ENCODE assay signal across 17 cellular contexts in genomic region chr4:25904748-25905082, GRCh38. TPM values are rescaled to one million over a fixed set of nuclear protein-coding genes. Genes with fewer than 3 reads are reported as not detected.
A peak's percentile ranks its signal among the peaks of the same experiment; 100 is the strongest.
DNase-seq lines count a peak whose midpoint lies in the region; ATAC-seq and TF ChIP-seq lines count a peak whose summit lies in the region.
"Had no signal": no experiment of that assay in that cellular context is flagged by ENCODE, and none has a peak within 500 bp of the region (broad histone marks: within the 10 kb centered on the region; RNA-seq: fewer than 3 reads in every experiment).

No MANE protein-coding gene starts in this region.

- ATAC-seq in GM19324 (IDR thresholded peaks at IDR 0.05; ENCODE audit: low FRiP score, unreplicated experiment) = peak; percentile 50
- ATAC-seq in HG02885 (IDR thresholded peaks at IDR 0.05; ENCODE audit: poor library complexity, unreplicated experiment) = peak; percentile 41
- no peak for ATAC-seq in HG02763 (IDR thresholded peaks at IDR 0.05; ENCODE audit: unreplicated experiment)
- no peak for ATAC-seq in HG02840 (IDR thresholded peaks at IDR 0.05; ENCODE audit: low FRiP score, unreplicated experiment)
- ATAC-seq: HepG2, left ventricle myocardium superior had no signal

- H4K20me1 ChIP-seq in DOHH2 (ENCODE audit: control insufficient read depth, insufficient read depth, low read depth, low read length) (no peaks in the 10 kb centered on the region), OCI-LY7 (ENCODE audit: insufficient read depth, low read length) (no peaks in the 10 kb centered on the region)

- H3K4me1 ChIP-seq in DOHH2 (ENCODE audit: control insufficient read depth, low read length) (peaks cover 41% of the 10 kb centered on the region), OCI-LY7 (ENCODE audit: insufficient read depth, low read length, poor library complexity, severe bottlenecking) (peaks cover 23% of the 10 kb centered on the region), stomach (no peaks in the 10 kb centered on the region)
- H3K4me1 ChIP-seq: esophagus muscularis mucosa, right lobe of liver, upper lobe of left lung had no signal

- POLR2A ChIA-PET in OCI-LY7 (lab: Charles Lee) = interaction anchor here (0.7 to 2.1 kb wide), 7 partner anchors 9 to 51 kb away, joined by 3 to 9 read pairs (median 5); partner anchors contain the start of gene SMIM20

- peaks cover 6% of the 10 kb centered on the region; the same call in 1 of the 2 replicates for H3F3A ChIP-seq in DOHH2 (ENCODE audit: control insufficient read depth, insufficient read depth)

- no peak for TF ChIP-seq POLR2A in stomach (IDR thresholded peaks at IDR 0.05)

- H2AFZ ChIP-seq in OCI-LY7 (ENCODE audit: low read length) = peak overlapping the region; percentile 36; the same call in 1 of the 2 replicates

- H3K27ac ChIP-seq in DOHH2 (ENCODE audit: low read depth, low read length) = peak overlapping the region; percentile 33
- H3K27ac ChIP-seq in OCI-LY7 (ENCODE audit: low read depth, low read length, poor library complexity, severe bottlenecking) = peak overlapping the region; percentile 54
- H3K27ac ChIP-seq in stomach = no peak overlapping the region
- H3K27ac ChIP-seq: esophagus muscularis mucosa, right lobe of liver, upper lobe of left lung had no signal

- CTCF ChIA-PET in OCI-LY7 (lab: Charles Lee; ENCODE audit: unreplicated experiment) = no interaction called here

- TF ChIP-seq CTCF in DOHH2 (IDR thresholded peaks at IDR 0.05; ENCODE audit: low read depth, low read length, poor library complexity, severe bottlenecking) = no peak
- no peak for TF ChIP-seq CTCF in OCI-LY7 (conservative IDR thresholded peaks at IDR 0.05; ENCODE audit: low read length)
- no peak for TF ChIP-seq CTCF in stomach (IDR thresholded peaks at IDR 0.05)

- 92 to 98% (median 96%) methylated on average over 3 of the region's 3 CpGs for WGBS in stomach, 5 donors

- no TSS peak for BruUV-seq in OCI-LY7 (replicated peaks; lab: Mats Ljungman, UMichigan)

- H3K79me2 ChIP-seq in DOHH2 (ENCODE audit: control insufficient read depth, low read length) = no peaks in the 10 kb centered on the region
- no peaks in the 10 kb centered on the region for H3K79me2 ChIP-seq in OCI-LY7 (ENCODE audit: insufficient read depth, low read depth, low read length)

- H3K27me3 ChIP-seq in DOHH2 (ENCODE audit: control insufficient read depth, low read length) = no peaks in the 10 kb centered on the region
- H3K27me3 ChIP-seq in stomach = no peaks in the 10 kb centered on the region
- H3K27me3 ChIP-seq: esophagus muscularis mucosa, right lobe of liver, upper lobe of left lung had no signal

- TF ChIP-seq EP300 in stomach (IDR thresholded peaks at IDR 0.05) = no peak

- H3K4me2 ChIP-seq in DOHH2 (ENCODE audit: low read length) = peak overlapping the region; percentile 48
- peak overlapping the region; percentile 52 for H3K4me2 ChIP-seq in OCI-LY7 (ENCODE audit: low read length)

- no peaks in the 10 kb centered on the region for H3K9me2 ChIP-seq in DOHH2 (replicated peaks; ENCODE audit: control insufficient read depth, low read length)
- no peaks in the 10 kb centered on the region for H3K9me2 ChIP-seq in OCI-LY7 (ENCODE audit: insufficient read depth, low read length)

- DNase-seq in OCI-LY7 (ENCODE audit: low spot score) = peak; percentile 52
- DNase-seq in stomach = no peak
- no peak for DNase-seq in DMS79 (lab: John Stamatoyannopoulos, UW)
- DNase-seq: activated CD4-positive, alpha-beta T cell treated with anti-CD3 and anti-CD28 coated beads, Interleukin-2, amount 50 U/mL, for 1 hour; activated naive CD4-positive, alpha-beta T cell; C1 segment of cervical spinal cord; left ventricle myocardium superior; NCI-H1694 treated with DMSO at 0.1 percent for 48 hours; right lobe of liver; upper lobe of left lung had no signal

- peak overlapping the region; percentile 26; the same call in 1 of the 2 replicates for H3K4me3 ChIP-seq in DOHH2 (ENCODE audit: low read length)
- H3K4me3 ChIP-seq in OCI-LY7 (ENCODE audit: low read depth, low read length, poor library complexity, severe bottlenecking) = no peak overlapping the region
- no peak overlapping the region for H3K4me3 ChIP-seq in stomach
- H3K4me3 ChIP-seq: esophagus muscularis mucosa, right lobe of liver, upper lobe of left lung had no signal

- intact Hi-C loops in OCI-LY7 (cut with micrococcal nuclease; ENCODE audit: unreplicated experiment) = no loop called here
- intact Hi-C loops in stomach (cut with DNase I; ENCODE audit: low total_unique reads) = no loop called here

- no peaks in the 10 kb centered on the region for H3K9me3 ChIP-seq in DOHH2 (ENCODE audit: control insufficient read depth, insufficient read depth, low read length)
- H3K9me3 ChIP-seq in OCI-LY7 (ENCODE audit: low read length) = no peaks in the 10 kb centered on the region
- H3K9me3 ChIP-seq in stomach = no peaks in the 10 kb centered on the region
- H3K9me3 ChIP-seq: esophagus muscularis mucosa, right lobe of liver, upper lobe of left lung had no signal

- H3K36me3 ChIP-seq in DOHH2 (ENCODE audit: control insufficient read depth, low read length) (peaks cover 5% of the 10 kb centered on the region), OCI-LY7 (ENCODE audit: insufficient read depth, low read length) (peaks cover 15% of the 10 kb centered on the region; the same call in 1 of the 2 replicates), stomach (no peaks in the 10 kb centered on the region)
- H3K36me3 ChIP-seq: esophagus muscularis mucosa, right lobe of liver, upper lobe of left lung had no signal

RNA-seq across cellular contexts. Expression of gene SMIM20, which starts 9.3 kb away (rescaled TPM):
- total RNA-seq in OCI-LY7 (2014; rRNA removed; shearing (Covaris generic)) = 33.4 and 44.0 TPM in 2 replicates
- 51.2 and 53.8 TPM in 2 replicates for total RNA-seq in OCI-LY7 (2022)
- total RNA-seq in stomach = 10 to 100 TPM in 4 of 5 donors, not detected in 1; 19.4 to 85.3 (median 36.8) TPM
- 10 to 100 TPM; 43.8 to 85.1 (median 60.3) TPM for polyA plus RNA-seq in stomach

RNA-seq across cellular contexts. Expression of gene SEL1L3, which starts 41.9 kb away (rescaled TPM):
- total RNA-seq in OCI-LY7 (2014; rRNA removed; shearing (Covaris generic)) = 173 and 180 TPM in 2 replicates
- 301 and 313 TPM in 2 replicates for total RNA-seq in OCI-LY7 (2022)
- 100 to 1,000 TPM in 3 of 5 donors, 10 to 100 TPM in 1, 1 to 10 TPM in 1; 4.1 to 173 (median 113) TPM for total RNA-seq in stomach
- 10 to 100 TPM; 16.6 to 48.1 (median 21.5) TPM for polyA plus RNA-seq in stomach

Comparison
In these comparisons a context has a peak if more than half of its experiments do, and no peak if none do; other contexts are left out.
1. H3K27ac ChIP-seq: peak in DOHH2 (single experiment) and OCI-LY7 (single experiment); none in stomach (0 of 5).
2. ATAC-seq: peak in GM19324 (single experiment) and HG02885 (single experiment); none in HG02763 (single experiment) and HG02840 (single experiment).